9 cellular contexts compared by ENCODE assay signal in genomic region chr19:10009269-10009665, GRCh38.
A peak's percentile ranks its signal among the peaks of the same experiment; 100 is the strongest.
DNase-seq lines count a peak whose midpoint lies in the region; ATAC-seq lines count a peak whose summit lies in the region.
"Had no signal": no experiment of that assay in that cellular context is flagged by ENCODE, and none has a peak within 500 bp of the region (broad histone marks: within the 10 kb centered on the region; RNA-seq: fewer than 3 reads in every experiment).

No MANE protein-coding gene starts in this region.

- H3K4me3 ChIP-seq in ACC112 (ENCODE audit: low read depth, low read length), result peak overlapping the region; percentile 78; the same call in 1 of the 2 replicates

- 0 out of 2 replicates have a peak, but pooled peaks cover 4% of the 10 kb centered on the region for H3K27me3 ChIP-seq in ACC112 (ENCODE audit: insufficient read depth, low read length)

- DNase-seq in NCI-H69 (lab: John Stamatoyannopoulos, UW) (peak; percentile 24), astrocyte of the hippocampus (ENCODE audit: low read depth, low spot score) (peak; percentile 71), iPS-NIHi11 (ENCODE audit: low spot score) (peak; percentile 96)
- peak in 2 of 3 donors; percentile 16 to 30 for DNase-seq in stimulated activated CD4-positive, alpha-beta T cell treated with anti-CD3 and anti-CD28 coated beads, TNF-alpha, amount 100 ng/mL, for 48 hours (ENCODE audit: low read depth in 3 of 3)

- H3K36me3 ChIP-seq in ACC112 (ENCODE audit: insufficient read depth, low read length), result no peaks in the 10 kb centered on the region

- peak overlapping the region; percentile 95 for H3K27ac ChIP-seq in ACC112 (ENCODE audit: low read depth, low read length)
- H3K27ac ChIP-seq: VCaP had no signal

- H2AFZ ChIP-seq in ACC112 (ENCODE audit: low read length, unreplicated experiment), result no peak overlapping the region

- H3K79me2 ChIP-seq in ACC112 (ENCODE audit: control insufficient read depth, insufficient read depth, low read length, unreplicated experiment), result no peaks in the 10 kb centered on the region

- peaks cover 32% of the 10 kb centered on the region for H3K4me1 ChIP-seq in ACC112 (ENCODE audit: control insufficient read depth, insufficient read depth, low read length, unreplicated experiment)

- ATAC-seq in HG03342 (IDR thresholded peaks at IDR 0.05; ENCODE audit: unreplicated experiment) (no peak), HG02678 (IDR thresholded peaks at IDR 0.05; ENCODE audit: unreplicated experiment) (no peak), GM21619 (IDR thresholded peaks at IDR 0.05; ENCODE audit: unreplicated experiment) (no peak)

Comparison
In these comparisons a context has a peak if more than half of its experiments do, and no peak if none do; other contexts are left out.
1. DNase-seq: peak in every context shown above with its lines; median percentile 96 in iPS-NIHi11; 71 in astrocyte of the hippocampus; 24 in NCI-H69; 23 in stimulated activated CD4-positive, alpha-beta T cell treated with anti-CD3 and anti-CD28 coated beads, TNF-alpha, amount 100 ng/mL, for 48 hours.